ENCODE assay signal across 1 cellular context in the genomic region with DNA sequence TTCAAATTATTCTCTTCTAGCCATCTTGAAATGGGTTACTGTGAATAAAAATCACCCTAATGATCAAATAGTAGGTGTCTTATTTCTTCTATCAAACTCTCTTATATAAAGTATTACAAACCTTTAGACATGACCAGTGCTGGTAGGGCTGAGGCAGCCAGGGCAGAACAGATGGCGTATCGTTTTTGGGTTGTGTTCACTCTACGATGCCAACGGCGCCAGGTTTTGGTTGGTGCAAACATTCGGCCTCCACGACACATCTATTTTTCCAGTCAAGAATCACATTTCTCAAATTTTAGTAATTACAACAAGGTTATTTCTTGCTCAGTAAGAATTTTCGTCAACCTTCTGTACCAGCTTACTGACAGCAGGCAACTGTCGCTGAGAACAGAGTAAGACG.
TF ChIP-seq lines count a peak whose summit lies in the region.

No MANE protein-coding gene starts in this region.

TF ChIP-seq in GM12878, 131 proteins besides CTCF, POLR2A, EP300 and RAD21:
- TF ChIP-seq TCF12 (IDR thresholded peaks at IDR 0.05; ENCODE audit: low read depth, low read length) (no peak), ETV6 (conservative IDR thresholded peaks at IDR 0.05 in 1 of 2, IDR thresholded peaks at IDR 0.05 in 1 of 2; ENCODE audit: borderline replicate concordance in 1 of 2, low read depth in 1 of 2) (no peak), MEF2A (IDR thresholded peaks at IDR 0.05; ENCODE audit: insufficient read depth, low read depth, low read length) (no peak), CREM (IDR thresholded peaks at IDR 0.05; ENCODE audit: low read depth) (no peak), RFX5 (IDR thresholded peaks at IDR 0.05; ENCODE audit: low read depth, low read length) (no peak)
- TF ChIP-seq, protein P1, sequence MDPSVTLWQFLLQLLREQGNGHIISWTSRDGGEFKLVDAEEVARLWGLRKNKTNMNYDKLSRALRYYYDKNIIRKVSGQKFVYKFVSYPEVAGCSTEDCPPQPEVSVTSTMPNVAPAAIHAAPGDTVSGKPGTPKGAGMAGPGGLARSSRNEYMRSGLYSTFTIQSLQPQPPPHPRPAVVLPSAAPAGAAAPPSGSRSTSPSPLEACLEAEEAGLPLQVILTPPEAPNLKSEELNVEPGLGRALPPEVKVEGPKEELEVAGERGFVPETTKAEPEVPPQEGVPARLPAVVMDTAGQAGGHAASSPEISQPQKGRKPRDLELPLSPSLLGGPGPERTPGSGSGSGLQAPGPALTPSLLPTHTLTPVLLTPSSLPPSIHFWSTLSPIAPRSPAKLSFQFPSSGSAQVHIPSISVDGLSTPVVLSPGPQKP (IDR thresholded peaks at IDR 0.05; ENCODE audit: low read depth, low read length) = no peak
